ENCODE assay signal across 7 cellular contexts in the genomic region with DNA sequence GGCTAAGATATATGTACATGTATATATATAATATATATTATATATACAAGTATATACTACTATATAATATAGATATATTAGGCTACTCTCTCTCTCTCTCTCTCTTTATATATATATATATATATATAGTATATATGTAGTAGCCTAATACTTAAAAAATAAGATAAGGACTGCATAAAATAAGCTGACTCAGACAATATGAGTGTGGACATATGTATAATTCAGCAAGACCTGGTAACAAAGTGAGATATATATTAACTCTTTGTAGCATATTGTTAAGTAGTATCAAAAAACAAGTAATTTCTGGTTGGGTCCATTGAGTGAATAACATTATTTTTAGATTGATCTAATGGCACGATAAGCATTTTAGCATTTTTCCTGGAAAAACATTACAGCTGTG.
"Had no signal": no experiment of that assay in that cellular context is flagged by ENCODE, and none has a peak within 500 bp of the region (broad histone marks: within the 10 kb centered on the region; RNA-seq: fewer than 3 reads in every experiment).

No MANE protein-coding gene starts in this region.

- H3K4me2 ChIP-seq: GM23338 had no signal

- H3K27ac ChIP-seq: HL-60 had no signal

- FAIRE-seq: H1, H54 had no signal

- ATAC-seq: GM23338 had no signal

- DNase-seq: H9, HCEC 1CT, KG1 had no signal

- H2AFZ ChIP-seq: GM23338 had no signal

- H3K4me3 ChIP-seq: GM23338 had no signal
